13 cellular contexts compared by ENCODE assay signal in genomic region chr1:225768662-225769426, GRCh38. TPM values are rescaled to one million over a fixed set of nuclear protein-coding genes. Genes with fewer than 3 reads are reported as not detected.
A peak's percentile ranks its signal among the peaks of the same experiment; 100 is the strongest.
DNase-seq lines count a peak whose midpoint lies in the region; ATAC-seq and TF ChIP-seq lines count a peak whose summit lies in the region.
"Had no signal": no experiment of that assay in that cellular context is flagged by ENCODE, and none has a peak within 500 bp of the region (broad histone marks: within the 10 kb centered on the region; RNA-seq: fewer than 3 reads in every experiment).

No MANE protein-coding gene starts in this region.

- no peak overlapping the region for H3K9ac ChIP-seq in mammary epithelial cell (ENCODE audit: insufficient read depth, low read length)

- dilution Hi-C loops in mammary epithelial cell (cut with HindIII; ENCODE audit: low sequenced_read_pairs): loop anchor here (5.0 kb wide), 2 partner anchors 87 to 282 kb away; no protein-coding TSS in a partner anchor

- no peaks in the 10 kb centered on the region for H4K20me1 ChIP-seq in mammary epithelial cell (ENCODE audit: insufficient read depth, low read length)

- POLR2A ChIA-PET in activated CD4-positive, alpha-beta T cell treated with anti-CD3 and anti-CD28 coated beads, Interleukin-2, amount 10 ng/mL, durations not matched to agents 7 days and 5 days (lab: Charles Lee): interaction anchor here (1.6 kb wide), 1 partner anchor 9 kb away, joined by 6 read pairs; the partner anchor contains the start of gene SRP9

- no peaks in the 10 kb centered on the region for H3K36me3 ChIP-seq in mammary epithelial cell (ENCODE audit: insufficient read depth, low read length)
- no peaks in the 10 kb centered on the region for H3K36me3 ChIP-seq in ovary
- H3K36me3 ChIP-seq: cardiac muscle cell had no signal

- no peaks in the 10 kb centered on the region for H3K27me3 Mint-ChIP-seq in activated naive CD8-positive, alpha-beta T cell treated with anti-CD3 and anti-CD28 coated beads for 36 hours
- no peaks in the 10 kb centered on the region for H3K27me3 Mint-ChIP-seq in activated CD4-positive, alpha-beta T cell treated with anti-CD3 and anti-CD28 coated beads, Interleukin-2, amount 10 ng/mL, durations not matched to agents 7 days and 5 days

- peak overlapping the region; percentile 17 for H3K4me2 ChIP-seq in mammary epithelial cell (ENCODE audit: insufficient read depth, low read depth, low read length)

- peaks cover 49% of the 10 kb centered on the region for H3K4me1 ChIP-seq in mammary epithelial cell (ENCODE audit: insufficient read depth, low read length)
- H3K4me1 ChIP-seq in ovary (ENCODE audit: insufficient read depth): peaks cover 37% of the 10 kb centered on the region

- no peak for TF ChIP-seq POLR2A in ovary (IDR thresholded peaks at IDR 0.05)

- intact Hi-C loops in mammary epithelial cell (cut with micrococcal nuclease) (loop anchor here (1.0 kb wide), 2 partner anchors 33 to 69 kb away; no protein-coding TSS in a partner anchor), ovary (cut with DNase I) (loop anchor here in 3 of 4 donors (5.0 kb wide), 2 partner anchors 117 to 207 kb away; partner anchors contain the start of gene ENAH (in 3 of the 3))

- in situ Hi-C loops in mammary epithelial cell (cut with MboI; ENCODE audit: low sequenced_read_pairs in 2 of 2): loop anchor here (10.0 to 25.0 kb wide), 2 partner anchors 107 to 294 kb away; partner anchors contain the start of gene ENAH (in 1 of the 2)

- H3K36me3 Mint-ChIP-seq in activated naive CD8-positive, alpha-beta T cell treated with anti-CD3 and anti-CD28 coated beads for 36 hours: no peaks in the 10 kb centered on the region
- no peaks in the 10 kb centered on the region for H3K36me3 Mint-ChIP-seq in activated CD4-positive, alpha-beta T cell treated with anti-CD3 and anti-CD28 coated beads, Interleukin-2, amount 10 ng/mL, durations not matched to agents 7 days and 5 days (ENCODE audit: low read depth)
- H3K36me3 Mint-ChIP-seq: CD8-positive, alpha-beta T cell had no signal

- no peaks in the 10 kb centered on the region for H3K9me3 Mint-ChIP-seq in activated naive CD8-positive, alpha-beta T cell treated with anti-CD3 and anti-CD28 coated beads for 36 hours
- H3K9me3 Mint-ChIP-seq in activated CD4-positive, alpha-beta T cell treated with anti-CD3 and anti-CD28 coated beads, Interleukin-2, amount 10 ng/mL, durations not matched to agents 7 days and 5 days: no peaks in the 10 kb centered on the region
- H3K9me3 Mint-ChIP-seq: activated B cell treated with CpG ODN at 0.5 μM for 24 hours; CD8-positive, alpha-beta T cell had no signal

- H3K27ac ChIP-seq in mammary epithelial cell (ENCODE audit: insufficient read depth, low read depth, low read length) (no peak overlapping the region), ovary (peak overlapping the region in 1 of 2 donors; percentile 85)

- TSS peak; percentile 54 for BruUV-seq in mammary epithelial cell (replicated peaks; lab: Mats Ljungman, UMichigan)

- H3K4me3 ChIP-seq in mammary epithelial cell (replicated peaks in 1 of 3; ENCODE audit: insufficient read depth in 1 of 3, low read depth in 2 of 3, low read length in 3 of 3): no peak overlapping the region
- no peak overlapping the region for H3K4me3 ChIP-seq in ovary
- H3K4me3 ChIP-seq: cardiac muscle cell had no signal

- 34% methylated on average over 9 of the region's 9 CpGs for WGBS in mammary epithelial cell (ENCODE audit: low coverage, missing lambda C conversion rate)
- 86 to 93% (median 88%) methylated on average over 9 of the region's 9 CpGs for WGBS in ovary, 3 donors

- no peak overlapping the region for H3K27ac Mint-ChIP-seq in activated naive CD8-positive, alpha-beta T cell treated with anti-CD3 and anti-CD28 coated beads for 36 hours
- no peak overlapping the region for H3K27ac Mint-ChIP-seq in activated CD4-positive, alpha-beta T cell treated with anti-CD3 and anti-CD28 coated beads, Interleukin-2, amount 10 ng/mL, durations not matched to agents 7 days and 5 days
- H3K27ac Mint-ChIP-seq: activated B cell treated with CpG ODN at 0.5 μM for 24 hours; CD8-positive, alpha-beta T cell had no signal

- no peaks in the 10 kb centered on the region for H3K79me2 ChIP-seq in mammary epithelial cell (ENCODE audit: insufficient read depth, low read length)

- H3K9me3 ChIP-seq in mammary epithelial cell (replicated peaks; ENCODE audit: insufficient read depth, low read length) (no peaks in the 10 kb centered on the region), ovary (no peaks in the 10 kb centered on the region)

- peak overlapping the region; percentile 77 for H2AFZ ChIP-seq in mammary epithelial cell (ENCODE audit: low read depth, low read length)

- H3K27me3 ChIP-seq in mammary epithelial cell (ENCODE audit: insufficient read depth, low read length) (no peaks in the 10 kb centered on the region), ovary (no peaks in the 10 kb centered on the region)
- H3K27me3 ChIP-seq: cardiac muscle cell had no signal

- no peaks in the 10 kb centered on the region for H3K4me1 Mint-ChIP-seq in activated naive CD8-positive, alpha-beta T cell treated with anti-CD3 and anti-CD28 coated beads for 36 hours
- no peaks in the 10 kb centered on the region for H3K4me1 Mint-ChIP-seq in activated CD4-positive, alpha-beta T cell treated with anti-CD3 and anti-CD28 coated beads, Interleukin-2, amount 10 ng/mL, durations not matched to agents 7 days and 5 days

- TF ChIP-seq CTCF in mammary epithelial cell (conservative IDR thresholded peaks at IDR 0.05 in 1 of 2, IDR thresholded peaks at IDR 0.05 in 1 of 2; ENCODE audit: extremely low read depth in 1 of 2, insufficient read depth in 1 of 2, low read depth in 1 of 2, low read length in 2 of 2): no peak
- no peak for TF ChIP-seq CTCF in ovary (IDR thresholded peaks at IDR 0.05)

- TF ChIP-seq EP300 in ovary (IDR thresholded peaks at IDR 0.05): no peak

- H3K4me3 Mint-ChIP-seq in activated naive CD8-positive, alpha-beta T cell treated with anti-CD3 and anti-CD28 coated beads for 36 hours: no peak overlapping the region
- no peak overlapping the region for H3K4me3 Mint-ChIP-seq in activated CD4-positive, alpha-beta T cell treated with anti-CD3 and anti-CD28 coated beads, Interleukin-2, amount 10 ng/mL, durations not matched to agents 7 days and 5 days
- H3K4me3 Mint-ChIP-seq: activated B cell treated with CpG ODN at 0.5 μM for 24 hours; CD8-positive, alpha-beta T cell had no signal

- no peak for ATAC-seq in stimulated activated naive CD8-positive, alpha-beta T cell treated with anti-CD3 and anti-CD28 coated beads, Interleukin-15, Interleukin-2, amounts not matched to agents 100 U/mL and 50 U/mL, for 24 hours
- ATAC-seq in activated CD4-positive, CD25-positive, alpha-beta regulatory T cell treated with anti-CD3 and anti-CD28 coated beads, Interleukin-2, amount 50 U/mL, for 24 hours: no peak
- ATAC-seq: CD8-positive, alpha-beta T cell had no signal

- CTCF ChIA-PET in mammary epithelial cell (lab: Charles Lee; ENCODE audit: low non-redundant PET): no interaction called here
- CTCF ChIA-PET in activated CD4-positive, alpha-beta T cell treated with anti-CD3 and anti-CD28 coated beads, Interleukin-2, amount 10 ng/mL, durations not matched to agents 7 days and 5 days (lab: Charles Lee): interaction anchor here (1.3 to 3.6 kb wide), 2 partner anchors 9 to 224 kb away, joined by 4 to 21 read pairs; partner anchors contain the start of gene SRP9

- DNase-seq in DMS 273 treated with DMSO at 0.1 percent for 48 hours (lab: John Stamatoyannopoulos, UW) (peak; percentile 47), NCI-H2171 treated with DMSO at 0.1 percent for 48 hours (lab: John Stamatoyannopoulos, UW) (peak; percentile 52), mammary epithelial cell (peak; percentile 47), ovary (peak in 4 of 5 donors; percentile 6 to 33 (median 18))
- no peak for DNase-seq in stimulated activated naive CD8-positive, alpha-beta T cell treated with anti-CD3 and anti-CD28 coated beads, Interleukin-15, Interleukin-2, amounts not matched to agents 100 U/mL and 50 U/mL, for 24 hours
- DNase-seq in activated naive CD8-positive, alpha-beta T cell treated with anti-CD3 and anti-CD28 coated beads for 36 hours: no peak
- no peak for DNase-seq in activated CD4-positive, alpha-beta T cell treated with anti-CD3 and anti-CD28 coated beads, Interleukin-2, amount 10 ng/mL, durations not matched to agents 7 days and 5 days
- DNase-seq: activated B cell treated with CpG ODN at 0.5 μM for 24 hours, NCI-H446 treated with DMSO at 0.1 percent for 48 hours, substantia nigra had no signal

RNA-seq across cellular contexts. Expression of gene SRP9, which starts 8.8 kb away (rescaled TPM):
- total RNA-seq in mammary epithelial cell (100 to 1,000 TPM; 164 to 214 TPM), ovary (100 to 1,000 TPM; 151 to 239 (median 193) TPM)
- polyA plus RNA-seq in mammary epithelial cell (228 TPM), ovary (100 to 1,000 TPM; 186 to 187 TPM)
- 74.5 TPM for polyA minus RNA-seq in mammary epithelial cell
- 100 to 1,000 TPM; 335 to 350 TPM for total RNA-seq in activated naive CD8-positive, alpha-beta T cell treated with anti-CD3 and anti-CD28 coated beads for 36 hours
- total RNA-seq in activated CD4-positive, alpha-beta T cell treated with anti-CD3 and anti-CD28 coated beads, Interleukin-2, amount 10 ng/mL, durations not matched to agents 7 days and 5 days: 100 to 1,000 TPM; 219 to 249 TPM

RNA-seq across cellular contexts. Expression of gene EPHX1, which starts 41.1 kb away (rescaled TPM):
- total RNA-seq in mammary epithelial cell (10 to 100 TPM; 22.8 to 32.8 TPM), ovary (100 to 1,000 TPM; 213 to 462 (median 302) TPM)
- polyA plus RNA-seq in mammary epithelial cell (17.6 TPM), ovary (100 to 1,000 TPM; 285 to 566 TPM)
- polyA minus RNA-seq in mammary epithelial cell: 15.2 TPM
- total RNA-seq in activated naive CD8-positive, alpha-beta T cell treated with anti-CD3 and anti-CD28 coated beads for 36 hours: 1 to 10 TPM; 2.7 to 4.3 TPM
- total RNA-seq in activated CD4-positive, alpha-beta T cell treated with anti-CD3 and anti-CD28 coated beads, Interleukin-2, amount 10 ng/mL, durations not matched to agents 7 days and 5 days: 1 to 10 TPM; 1.8 to 2.4 TPM

Comparison
In these comparisons a context has a peak if more than half of its experiments do, and no peak if none do; other contexts are left out.
1. DNase-seq: peak in DMS 273 treated with DMSO at 0.1 percent for 48 hours (single experiment), NCI-H2171 treated with DMSO at 0.1 percent for 48 hours (single experiment), mammary epithelial cell (single experiment) and ovary (4 of 5); none in stimulated activated naive CD8-positive, alpha-beta T cell treated with anti-CD3 and anti-CD28 coated beads, Interleukin-15, Interleukin-2, amounts not matched to agents 100 U/mL and 50 U/mL, for 24 hours (single experiment), activated naive CD8-positive, alpha-beta T cell treated with anti-CD3 and anti-CD28 coated beads for 36 hours (single experiment) and activated CD4-positive, alpha-beta T cell treated with anti-CD3 and anti-CD28 coated beads, Interleukin-2, amount 10 ng/mL, durations not matched to agents 7 days and 5 days (single experiment).
2. RNA of gene EPHX1, which starts 41.1 kb away (total RNA-seq): 213 to 462 TPM in ovary; 22.8 to 32.8 TPM in mammary epithelial cell, 2.7 to 4.3 TPM in activated naive CD8-positive, alpha-beta T cell treated with anti-CD3 and anti-CD28 coated beads for 36 hours and 1.8 to 2.4 TPM in activated CD4-positive, alpha-beta T cell treated with anti-CD3 and anti-CD28 coated beads, Interleukin-2, amount 10 ng/mL, durations not matched to agents 7 days and 5 days; every median in the first group is over 4 times any median in the second.